ENCODE assay signal across 8 cellular contexts in genomic region chr1:193069748-193070394, GRCh38. TPM values are rescaled to one million over a fixed set of nuclear protein-coding genes. Genes with fewer than 3 reads are reported as not detected.
DNase-seq lines count a peak whose midpoint lies in the region; ATAC-seq, FAIRE-seq and TF ChIP-seq lines count a peak whose summit lies in the region.

No MANE protein-coding gene starts in this region.

- H3K27me3 ChIP-seq in astrocyte (ENCODE audit: insufficient read depth, low read length): no peaks in the 10 kb centered on the region

- H3K4me3 Mint-ChIP-seq in activated CD4-positive, alpha-beta T cell treated with anti-CD3 and anti-CD28 coated beads, Interleukin-2, amount 10 ng/mL, durations not matched to agents 7 days and 5 days: no peak overlapping the region
- no peak overlapping the region for H3K4me3 Mint-ChIP-seq in astrocyte (ENCODE audit: unreplicated experiment)
- H3K4me3 Mint-ChIP-seq in progenitor cell of endocrine pancreas (ENCODE audit: low read depth): no peak overlapping the region

- H3K36me3 Mint-ChIP-seq in activated CD4-positive, alpha-beta T cell treated with anti-CD3 and anti-CD28 coated beads, Interleukin-2, amount 10 ng/mL, durations not matched to agents 7 days and 5 days (ENCODE audit: low read depth): peaks cover 24% of the 10 kb centered on the region
- peaks cover 2% of the 10 kb centered on the region for H3K36me3 Mint-ChIP-seq in astrocyte (ENCODE audit: low read depth, unreplicated experiment)
- peaks cover 6% of the 10 kb centered on the region for H3K36me3 Mint-ChIP-seq in progenitor cell of endocrine pancreas (ENCODE audit: insufficient read depth)

- POLR2A ChIA-PET in activated CD4-positive, alpha-beta T cell treated with anti-CD3 and anti-CD28 coated beads, Interleukin-2, amount 10 ng/mL, durations not matched to agents 7 days and 5 days (lab: Charles Lee): interaction anchor here (0.6 to 0.8 kb wide), 2 partner anchors 18 to 263 kb away, joined by 4 to 5 read pairs; no protein-coding TSS in a partner anchor

- H3K4me1 Mint-ChIP-seq in activated CD4-positive, alpha-beta T cell treated with anti-CD3 and anti-CD28 coated beads, Interleukin-2, amount 10 ng/mL, durations not matched to agents 7 days and 5 days: peaks cover 49% of the 10 kb centered on the region
- H3K4me1 Mint-ChIP-seq in astrocyte (ENCODE audit: low read depth, unreplicated experiment) (peaks cover 10% of the 10 kb centered on the region), progenitor cell of endocrine pancreas (ENCODE audit: low read depth) (no peaks in the 10 kb centered on the region)

- peaks cover 6% of the 10 kb centered on the region for H3K4me1 ChIP-seq in astrocyte (ENCODE audit: insufficient read depth, low read length)

- no peaks in the 10 kb centered on the region for H3K27me3 Mint-ChIP-seq in activated CD4-positive, alpha-beta T cell treated with anti-CD3 and anti-CD28 coated beads, Interleukin-2, amount 10 ng/mL, durations not matched to agents 7 days and 5 days
- H3K27me3 Mint-ChIP-seq in astrocyte (ENCODE audit: low read depth, unreplicated experiment) (no peaks in the 10 kb centered on the region), progenitor cell of endocrine pancreas (no peaks in the 10 kb centered on the region)

- H3K4me2 ChIP-seq in astrocyte (ENCODE audit: low read length): no peak overlapping the region

- CTCF ChIA-PET in activated CD4-positive, alpha-beta T cell treated with anti-CD3 and anti-CD28 coated beads, Interleukin-2, amount 10 ng/mL, durations not matched to agents 7 days and 5 days (lab: Charles Lee): interaction anchor here (2.2 kb wide), 1 partner anchor 11 kb away, joined by 5 read pairs; the partner anchor contains the start of genes RO60 and UCHL5

- no peak overlapping the region for H3K9ac ChIP-seq in astrocyte (ENCODE audit: low read length)

- peaks cover 4% of the 10 kb centered on the region for H3K36me3 ChIP-seq in astrocyte (ENCODE audit: insufficient read depth, low read length)

- no peak for FAIRE-seq in astrocyte (lab: Jason Lieb, UNC)

- H3K9me3 Mint-ChIP-seq in activated CD4-positive, alpha-beta T cell treated with anti-CD3 and anti-CD28 coated beads, Interleukin-2, amount 10 ng/mL, durations not matched to agents 7 days and 5 days: no peaks in the 10 kb centered on the region
- no peaks in the 10 kb centered on the region for H3K9me3 Mint-ChIP-seq in astrocyte (ENCODE audit: unreplicated experiment)
- no peaks in the 10 kb centered on the region for H3K9me3 Mint-ChIP-seq in progenitor cell of endocrine pancreas (ENCODE audit: low read depth)

- no peak overlapping the region for H3K27ac ChIP-seq in astrocyte (ENCODE audit: low read depth, low read length)

- H3K27ac Mint-ChIP-seq in activated CD4-positive, alpha-beta T cell treated with anti-CD3 and anti-CD28 coated beads, Interleukin-2, amount 10 ng/mL, durations not matched to agents 7 days and 5 days: peak overlapping the region; percentile 56
- H3K27ac Mint-ChIP-seq in astrocyte (ENCODE audit: unreplicated experiment) (no peak overlapping the region), progenitor cell of endocrine pancreas (no peak overlapping the region)

- no peaks in the 10 kb centered on the region for H3K9me3 ChIP-seq in astrocyte (ENCODE audit: insufficient read depth, low read depth, low read length)

- H3K4me3 ChIP-seq in astrocyte (ENCODE audit: insufficient read depth, low read depth, low read length): no peak overlapping the region

- TF ChIP-seq CTCF in LNCAP (IDR thresholded peaks at IDR 0.05): peak; percentile 27; the same call in 1 of the 2 replicates
- peak; percentile 46 for TF ChIP-seq CTCF in astrocyte (IDR thresholded peaks at IDR 0.05; ENCODE audit: insufficient read depth, low read depth, low read length)
- peak; percentile 41 for TF ChIP-seq CTCF in progenitor cell of endocrine pancreas (IDR thresholded peaks at IDR 0.05; ENCODE audit: unreplicated experiment)

- peaks cover 42% of the 10 kb centered on the region for H4K20me1 ChIP-seq in astrocyte (ENCODE audit: insufficient read depth, low read length)

- DNase-seq in activated CD4-positive, alpha-beta T cell treated with anti-CD3 and anti-CD28 coated beads, Interleukin-2, amount 10 ng/mL, durations not matched to agents 7 days and 5 days: no peak
- DNase-seq in activated CD4-positive, alpha-beta T cell treated with anti-CD3 and anti-CD28 coated beads for 48 hours: no peak
- DNase-seq in astrocyte (ENCODE audit: low read depth) (no peak), progenitor cell of endocrine pancreas (ENCODE audit: low spot score, unreplicated experiment) (no peak), UCSD-AML1 (lab: John Stamatoyannopoulos, UW; ENCODE audit: unreplicated experiment) (no peak)
- DNase-seq in activated naive CD4-positive, alpha-beta T cell treated with anti-CD3 and anti-CD28 coated beads, Interleukin-2, amount 50 U/mL, for 16 hours: no peak

- no peak overlapping the region for H2AFZ ChIP-seq in astrocyte (ENCODE audit: low read depth, low read length)

- no peak for ATAC-seq in HG02798 (IDR thresholded peaks at IDR 0.05; ENCODE audit: poor library complexity, unreplicated experiment)

- peaks cover 86% of the 10 kb centered on the region for H3K79me2 ChIP-seq in astrocyte (ENCODE audit: insufficient read depth, low read length)

RNA-seq across cellular contexts. Expression of gene RO60, which starts 10.5 kb away (rescaled TPM):
- 10 to 100 TPM; 51.5 to 60.2 TPM for total RNA-seq in activated CD4-positive, alpha-beta T cell treated with anti-CD3 and anti-CD28 coated beads, Interleukin-2, amount 10 ng/mL, durations not matched to agents 7 days and 5 days
- total RNA-seq in astrocyte (120 and 134 TPM in 2 replicates), progenitor cell of endocrine pancreas (87.8 and 92.4 TPM in 2 replicates)

RNA-seq across cellular contexts. Expression of gene UCHL5, which starts 10.7 kb away (rescaled TPM):
- total RNA-seq in activated CD4-positive, alpha-beta T cell treated with anti-CD3 and anti-CD28 coated beads, Interleukin-2, amount 10 ng/mL, durations not matched to agents 7 days and 5 days: 10 to 100 TPM; 47.7 to 58.9 TPM
- total RNA-seq in astrocyte (26.4 and 33.3 TPM in 2 replicates), progenitor cell of endocrine pancreas (25.3 and 28.5 TPM in 2 replicates)

RNA-seq across cellular contexts. Expression of gene GLRX2, which starts 35.3 kb away (rescaled TPM):
- total RNA-seq in activated CD4-positive, alpha-beta T cell treated with anti-CD3 and anti-CD28 coated beads, Interleukin-2, amount 10 ng/mL, durations not matched to agents 7 days and 5 days: 10 to 100 TPM; 18.7 to 19.5 TPM
- total RNA-seq in astrocyte (37.0 and 37.1 TPM in 2 replicates), progenitor cell of endocrine pancreas (8.5 TPM in 2 replicates)

RNA-seq across cellular contexts. Expression of gene CDC73, which starts 52.0 kb away (rescaled TPM):
- 10 to 100 TPM; 53.9 to 66.2 TPM for total RNA-seq in activated CD4-positive, alpha-beta T cell treated with anti-CD3 and anti-CD28 coated beads, Interleukin-2, amount 10 ng/mL, durations not matched to agents 7 days and 5 days
- total RNA-seq in astrocyte (72.9 and 77.7 TPM in 2 replicates), progenitor cell of endocrine pancreas (62.7 and 64.0 TPM in 2 replicates)
